In the genomic region with DNA sequence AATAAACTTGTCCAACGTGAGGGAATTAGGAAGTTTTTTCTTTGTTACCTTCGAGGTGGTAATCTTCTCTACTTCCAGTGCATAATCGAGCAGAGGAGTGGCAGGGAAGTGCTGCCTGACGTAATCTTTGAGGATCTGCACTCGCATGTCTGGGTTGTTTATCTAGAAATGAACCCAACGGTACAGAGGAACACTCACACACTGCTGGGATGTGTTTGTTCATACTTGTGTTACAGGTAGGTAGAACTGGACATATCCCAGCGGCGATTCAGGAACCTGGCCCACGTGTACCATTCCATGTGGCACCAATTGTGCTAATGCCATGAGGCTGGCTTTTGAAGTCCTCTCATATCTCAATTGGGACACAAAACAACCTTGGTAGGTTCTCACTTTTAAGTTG, we compare ENCODE assay signal across 2 cellular contexts.
TF ChIP-seq lines count a peak whose summit lies in the region.

No MANE protein-coding gene starts in this region.

TF ChIP-seq in HEK293, 187 proteins besides CTCF, POLR2A, EP300 and RAD21:
- TF ChIP-seq ZBTB17 (tag by site-specific recombination; IDR thresholded peaks at IDR 0.05): peak; percentile 51
- TF ChIP-seq ZNF26 (tag by site-specific recombination; IDR thresholded peaks at IDR 0.05): no peak
- no peak for TF ChIP-seq ZNF623 (tag by site-specific recombination; IDR thresholded peaks at IDR 0.05)

TF ChIP-seq in HepG2, 621 proteins besides CTCF, POLR2A, EP300 and RAD21:
- TF ChIP-seq PPARG (CRISPR knock-in tag; conservative IDR thresholded peaks at IDR 0.05) (no peak), HOMEZ (CRISPR knock-in tag; IDR thresholded peaks at IDR 0.05; ENCODE audit: low read depth) (no peak), USF2 (IDR thresholded peaks at IDR 0.05; ENCODE audit: low read depth, low read length) (no peak), USF2 (CRISPR knock-in tag; IDR thresholded peaks at IDR 0.05; ENCODE audit: borderline replicate concordance) (no peak), PHF20 (CRISPR knock-in tag; IDR thresholded peaks at IDR 0.05) (no peak), SMC3 (IDR thresholded peaks at IDR 0.05; ENCODE audit: low read length) (no peak), CCDC6 (CRISPR knock-in tag; IDR thresholded peaks at IDR 0.05) (no peak), ZBTB14 (CRISPR knock-in tag; IDR thresholded peaks at IDR 0.05) (no peak), ASH2L (IDR thresholded peaks at IDR 0.05; ENCODE audit: insufficient read length, low read depth, low read length) (no peak), SETDB1 (CRISPR knock-in tag; IDR thresholded peaks at IDR 0.05; ENCODE audit: borderline replicate concordance) (no peak), FOXA1 (IDR thresholded peaks at IDR 0.05) (no peak), FOXA1 (CRISPR knock-in tag; IDR thresholded peaks at IDR 0.05) (0 out of 2 replicates have a peak, but pooled peaks have one; percentile 11), ZBTB7A (CRISPR knock-in tag; IDR thresholded peaks at IDR 0.05) (no peak), ZNF550 (CRISPR knock-in tag; IDR thresholded peaks at IDR 0.05; ENCODE audit: borderline replicate concordance) (no peak), HES4 (CRISPR knock-in tag; IDR thresholded peaks at IDR 0.05; ENCODE audit: borderline replicate concordance) (no peak), AHR (CRISPR knock-in tag; IDR thresholded peaks at IDR 0.05) (no peak), RARG (CRISPR knock-in tag; IDR thresholded peaks at IDR 0.05; ENCODE audit: low read depth) (no peak), MED1 (CRISPR knock-in tag; IDR thresholded peaks at IDR 0.05) (no peak), NFAT5 (CRISPR knock-in tag; IDR thresholded peaks at IDR 0.05) (no peak), ZBTB44 (CRISPR knock-in tag; IDR thresholded peaks at IDR 0.05) (no peak), ZMYM4 (CRISPR knock-in tag; IDR thresholded peaks at IDR 0.05) (peak; percentile 28; the same call in 1 of the 2 replicates), FOXC1 (CRISPR knock-in tag; IDR thresholded peaks at IDR 0.05; ENCODE audit: borderline replicate concordance) (0 out of 2 replicates have a peak, but pooled peaks have one; percentile 34), ARID4A (CRISPR knock-in tag; IDR thresholded peaks at IDR 0.05; ENCODE audit: borderline replicate concordance) (peak; percentile 49; the same call in 1 of the 2 replicates), THYN1 (CRISPR knock-in tag; IDR thresholded peaks at IDR 0.05; ENCODE audit: borderline replicate concordance, low read depth) (no peak), NCOA1 (CRISPR knock-in tag; IDR thresholded peaks at IDR 0.05) (0 out of 2 replicates have a peak, but pooled peaks have one; percentile 52)
- TF ChIP-seq, protein P1, sequence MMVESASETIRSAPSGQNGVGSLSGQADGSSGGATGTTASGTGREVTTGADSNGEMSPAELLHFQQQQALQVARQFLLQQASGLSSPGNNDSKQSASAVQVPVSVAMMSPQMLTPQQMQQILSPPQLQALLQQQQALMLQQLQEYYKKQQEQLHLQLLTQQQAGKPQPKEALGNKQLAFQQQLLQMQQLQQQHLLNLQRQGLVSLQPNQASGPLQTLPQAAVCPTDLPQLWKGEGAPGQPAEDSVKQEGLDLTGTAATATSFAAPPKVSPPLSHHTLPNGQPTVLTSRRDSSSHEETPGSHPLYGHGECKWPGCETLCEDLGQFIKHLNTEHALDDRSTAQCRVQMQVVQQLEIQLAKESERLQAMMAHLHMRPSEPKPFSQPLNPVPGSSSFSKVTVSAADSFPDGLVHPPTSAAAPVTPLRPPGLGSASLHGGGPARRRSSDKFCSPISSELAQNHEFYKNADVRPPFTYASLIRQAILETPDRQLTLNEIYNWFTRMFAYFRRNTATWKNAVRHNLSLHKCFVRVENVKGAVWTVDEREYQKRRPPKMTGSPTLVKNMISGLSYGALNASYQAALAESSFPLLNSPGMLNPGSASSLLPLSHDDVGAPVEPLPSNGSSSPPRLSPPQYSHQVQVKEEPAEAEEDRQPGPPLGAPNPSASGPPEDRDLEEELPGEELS (CRISPR knock-in tag; IDR thresholded peaks at IDR 0.05): 0 out of 2 replicates have a peak, but pooled peaks have one; percentile 18
